Comparison of ENCODE assay signal across 8 cellular contexts in the genomic region with DNA sequence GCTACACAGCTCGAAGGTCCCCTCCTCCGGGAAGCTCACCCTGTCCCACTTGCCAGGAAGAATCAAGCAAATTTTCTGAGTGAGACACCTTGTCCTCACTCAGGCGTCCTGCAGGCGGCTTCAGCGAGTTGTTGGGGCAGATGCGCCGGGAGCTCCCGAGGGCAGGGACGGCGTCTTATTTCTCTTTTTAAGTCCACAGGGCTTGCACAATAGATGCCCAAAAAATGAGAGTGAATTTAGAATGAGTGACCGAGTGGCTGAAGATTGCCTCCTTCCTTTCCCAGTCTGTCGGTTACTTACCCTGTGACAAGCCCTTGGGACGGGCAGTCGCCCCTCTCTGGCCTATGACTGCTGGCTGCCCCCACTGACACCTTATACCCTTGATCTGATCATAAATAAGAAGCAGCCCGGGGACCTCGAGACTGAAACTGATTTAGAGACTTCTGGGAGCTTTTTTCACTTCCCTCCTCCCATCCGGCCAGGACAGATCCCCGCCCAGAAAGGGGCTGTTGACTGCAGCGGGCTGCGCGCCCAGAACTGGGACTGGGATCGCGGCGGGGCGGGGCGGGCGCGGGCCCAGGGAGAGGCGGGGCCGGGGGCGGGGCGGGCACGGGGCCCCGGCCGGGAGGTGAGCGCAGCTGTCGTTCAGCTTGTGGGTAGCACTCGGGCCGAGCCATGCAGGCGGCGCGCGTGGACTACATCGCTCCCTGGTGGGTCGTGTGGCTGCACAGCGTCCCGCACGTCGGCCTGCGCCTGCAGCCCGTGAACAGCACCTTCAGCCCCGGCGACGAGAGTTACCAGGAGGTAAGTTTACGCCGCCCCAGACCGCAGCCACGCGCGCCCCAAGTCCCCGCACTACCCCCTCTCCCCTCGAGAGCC. TPM values are rescaled to one million over a fixed set of nuclear protein-coding genes. Genes with fewer than 3 reads are reported as not detected.
DNase-seq lines count a peak whose midpoint lies in the region; ATAC-seq and TF ChIP-seq lines count a peak whose summit lies in the region.

A gene with protein sequence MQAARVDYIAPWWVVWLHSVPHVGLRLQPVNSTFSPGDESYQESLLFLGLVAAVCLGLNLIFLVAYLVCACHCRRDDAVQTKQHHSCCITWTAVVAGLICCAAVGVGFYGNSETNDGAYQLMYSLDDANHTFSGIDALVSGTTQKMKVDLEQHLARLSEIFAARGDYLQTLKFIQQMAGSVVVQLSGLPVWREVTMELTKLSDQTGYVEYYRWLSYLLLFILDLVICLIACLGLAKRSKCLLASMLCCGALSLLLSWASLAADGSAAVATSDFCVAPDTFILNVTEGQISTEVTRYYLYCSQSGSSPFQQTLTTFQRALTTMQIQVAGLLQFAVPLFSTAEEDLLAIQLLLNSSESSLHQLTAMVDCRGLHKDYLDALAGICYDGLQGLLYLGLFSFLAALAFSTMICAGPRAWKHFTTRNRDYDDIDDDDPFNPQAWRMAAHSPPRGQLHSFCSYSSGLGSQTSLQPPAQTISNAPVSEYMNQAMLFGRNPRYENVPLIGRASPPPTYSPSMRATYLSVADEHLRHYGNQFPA (plus strand): TSS at position 659 of the 879 bp plus-strand sequence. CDS start 17 bp downstream, at position 676.

- peaks cover 29% of the 10 kb centered on the region for H3K36me3 Mint-ChIP-seq in activated B cell treated with CpG ODN at 0.5 μM for 24 hours (ENCODE audit: low read depth)

- peaks cover 48% of the 10 kb centered on the region for H3K4me1 Mint-ChIP-seq in activated B cell treated with CpG ODN at 0.5 μM for 24 hours

- no peaks in the 10 kb centered on the region for H3K27me3 Mint-ChIP-seq in activated B cell treated with CpG ODN at 0.5 μM for 24 hours

- H3K27ac Mint-ChIP-seq in activated B cell treated with CpG ODN at 0.5 μM for 24 hours = peak within 1 kb of the TSS; percentile 89

- POLR2A ChIA-PET in activated B cell treated with CpG ODN at 0.5 μM for 24 hours (lab: Charles Lee) = interaction anchor here (2.5 kb wide), 1 partner anchor 9 kb away, joined by 28 read pairs; a partner anchor contains a TSS

- H3K27ac ChIP-seq in caudate nucleus (ENCODE audit: low read depth, low read length) = peak within 1 kb of the TSS; percentile 94

- peak within 1 kb of the TSS; percentile 86 for H3K4me3 Mint-ChIP-seq in activated B cell treated with CpG ODN at 0.5 μM for 24 hours

- no peaks in the 10 kb centered on the region for H3K9me3 Mint-ChIP-seq in activated B cell treated with CpG ODN at 0.5 μM for 24 hours

- DNase-seq in ACHN (peak; percentile 88), NCI-H2227 treated with DMSO at 0.1 percent for 48 hours (lab: John Stamatoyannopoulos, UW) (peak; percentile 60), activated B cell treated with CpG ODN at 0.5 μM for 24 hours (peak; percentile 66), caudate nucleus (lab: John Stamatoyannopoulos, UW) (peak in 60 of 61 donors; percentile 25 to 96 (median 88)), islet precursor cell (peak; percentile 96)
- peak; percentile 71 for DNase-seq in stimulated activated CD4-positive, alpha-beta T cell treated with anti-CD3 and anti-CD28 coated beads, Interleukin-12 subunit alpha, Interleukin-12 subunit beta, amount 100 ng/mL, for 4 hours

- peak; percentile 63 for ATAC-seq in GM18867 (IDR thresholded peaks at IDR 0.05; ENCODE audit: unreplicated experiment)
- ATAC-seq in HG03095 (IDR thresholded peaks at IDR 0.05; ENCODE audit: unreplicated experiment) = peak; percentile 56
- peak; percentile 77 for ATAC-seq in activated B cell treated with CpG ODN at 0.5 μM for 24 hours (ENCODE audit: low read depth)

- intact Hi-C loops in activated B cell treated with CpG ODN at 0.5 μM for 24 hours (cut with micrococcal nuclease) = loop anchor here (1.0 to 5.0 kb wide), 2 partner anchors 10 to 659 kb away; a partner anchor contains a TSS

- in situ Hi-C loops in ACHN (cut with HindIII; ENCODE audit: low pct_ligation_motif_present, low pct_unique_long_range_greater_than_20kb, low sequenced_read_pairs) = no loop called here

- no peak for TF ChIP-seq CTCF in activated B cell treated with CpG ODN at 0.5 μM for 24 hours (IDR thresholded peaks at IDR 0.05)

- CTCF ChIA-PET in activated B cell treated with CpG ODN at 0.5 μM for 24 hours (lab: Charles Lee) = interaction anchor here (1.0 to 1.3 kb wide), 3 partner anchors 9 to 156 kb away, joined by 3 to 5 read pairs (median 3); a partner anchor contains a TSS

RNA-seq across cellular contexts. Expression of the gene that starts here (rescaled TPM):
- total RNA-seq in activated B cell treated with CpG ODN at 0.5 μM for 24 hours = 2.9 and 3.8 TPM in 2 replicates

Comparison
In these comparisons a context has a peak if more than half of its experiments do, and no peak if none do; other contexts are left out.
1. Peak in every context shown above with its lines: DNase-seq, ATAC-seq and H3K27ac ChIP-seq.